In genomic region chr9:88259041-88259440, GRCh38 we compare ENCODE assay signal across 11 cellular contexts.
"Had no signal": no experiment of that assay in that cellular context is flagged by ENCODE, and none has a peak within 500 bp of the region (broad histone marks: within the 10 kb centered on the region; RNA-seq: fewer than 3 reads in every experiment).

No MANE protein-coding gene starts in this region.

- H3K27me3 Mint-ChIP-seq: activated B cell treated with CpG ODN at 0.5 μM for 24 hours; activated CD8-positive, alpha-beta T cell treated with anti-CD3 and anti-CD28 coated beads for 36 hours had no signal

- ATAC-seq: activated CD8-positive, alpha-beta T cell treated with anti-CD3 and anti-CD28 coated beads for 36 hours; activated T-cell treated with anti-CD3 and anti-CD28 coated beads, Interleukin-2, amount 50 U/mL, for 4 hours; naive thymus-derived CD4-positive, alpha-beta T cell had no signal

- H3K9me3 Mint-ChIP-seq: activated CD8-positive, alpha-beta T cell treated with anti-CD3 and anti-CD28 coated beads for 36 hours; activated T-cell treated with anti-CD3 and anti-CD28 coated beads, Interleukin-2, amount 50 U/mL, for 4 hours had no signal

- DNase-seq: activated B cell treated with CpG ODN at 0.5 μM for 24 hours; activated CD4-positive, alpha-beta T cell treated with anti-CD3 and anti-CD28 coated beads for 48 hours; activated CD8-positive, alpha-beta T cell treated with anti-CD3 and anti-CD28 coated beads for 36 hours; activated effector memory CD4-positive, alpha-beta T cell treated with Interleukin-2 at 50 U/mL for 16 hours; activated naive CD4-positive, alpha-beta T cell treated with anti-CD3 and anti-CD28 coated beads, Interleukin-2, amount 50 U/mL, for 16 hours; activated T-cell treated with anti-CD3 and anti-CD28 coated beads, Interleukin-2, amount 50 U/mL, for 4 hours; cerebellar nuclear complex; effector memory CD4-positive, alpha-beta T cell; naive thymus-derived CD4-positive, alpha-beta T cell; SW 1271 had no signal

- H3K4me3 Mint-ChIP-seq: activated B cell treated with CpG ODN at 0.5 μM for 24 hours; activated CD8-positive, alpha-beta T cell treated with anti-CD3 and anti-CD28 coated beads for 36 hours; activated T-cell treated with anti-CD3 and anti-CD28 coated beads, Interleukin-2, amount 50 U/mL, for 4 hours; naive thymus-derived CD4-positive, alpha-beta T cell; stimulated activated naive CD8-positive, alpha-beta T cell treated with anti-CD3 and anti-CD28 coated beads, Interleukin-15, Interleukin-2, amounts not matched to agents 100 ng/mL and 50 ng/mL, for 24 hours had no signal

- H3K27ac Mint-ChIP-seq: activated B cell treated with CpG ODN at 0.5 μM for 24 hours; activated CD8-positive, alpha-beta T cell treated with anti-CD3 and anti-CD28 coated beads for 36 hours; stimulated activated naive CD8-positive, alpha-beta T cell treated with anti-CD3 and anti-CD28 coated beads, Interleukin-15, Interleukin-2, amounts not matched to agents 100 ng/mL and 50 ng/mL, for 24 hours had no signal
